40 cellular contexts compared by ENCODE assay signal in the genomic region with DNA sequence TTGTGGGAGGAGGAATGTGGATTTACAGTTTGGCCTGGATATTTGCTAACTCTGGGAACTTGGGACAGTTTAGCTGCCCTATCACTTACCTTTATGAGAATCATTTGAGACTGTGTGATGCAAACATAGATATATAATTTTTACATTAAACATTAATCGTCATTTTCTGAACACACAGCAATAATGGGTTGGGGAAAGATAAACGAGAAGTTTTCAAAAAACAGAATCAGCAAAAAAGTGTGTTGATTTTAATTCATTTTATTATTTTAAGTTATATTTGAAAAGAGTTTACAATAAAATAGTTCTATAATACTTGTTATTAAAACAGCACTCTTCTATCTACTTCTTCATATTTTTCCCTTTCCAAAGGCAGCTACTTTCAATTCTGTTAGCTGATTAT.
"Had no signal": no experiment of that assay in that cellular context is flagged by ENCODE, and none has a peak within 500 bp of the region (broad histone marks: within the 10 kb centered on the region; RNA-seq: fewer than 3 reads in every experiment).

No MANE protein-coding gene starts in this region.

- H3K4me1 Mint-ChIP-seq: activated naive CD4-positive, alpha-beta T cell treated with anti-CD3 and anti-CD28 coated beads, Interleukin-2, amount 10 ng/mL, durations not matched to agents 7 days and 5 days; activated naive CD4-positive, alpha-beta T cell treated with anti-CD3 and anti-CD28 coated beads, Interleukin-2, amount 50 U/mL, for 24 hours; activated naive CD8-positive, alpha-beta T cell treated with anti-CD3 and anti-CD28 coated beads for 36 hours; activated naive CD8-positive, alpha-beta T cell treated with anti-CD3 and anti-CD28 coated beads, Interleukin-2, amount 10 ng/mL, durations not matched to agents 7 days and 5 days; activated naive CD8-positive, alpha-beta T cell treated with anti-CD3 and anti-CD28 coated beads, Interleukin-2, amount 50 U/mL, for 24 hours; activated T-helper 17 cell treated with anti-CD3 and anti-CD28 coated beads, Interleukin-2, amount 50 U/mL, for 72 hours; central memory CD8-positive, alpha-beta T cell had no signal

- H3K27ac Mint-ChIP-seq: activated naive CD4-positive, alpha-beta T cell treated with anti-CD3 and anti-CD28 coated beads for 36 hours; activated naive CD4-positive, alpha-beta T cell treated with anti-CD3 and anti-CD28 coated beads, Interleukin-2, amount 10 ng/mL, durations not matched to agents 7 days and 5 days; activated naive CD4-positive, alpha-beta T cell treated with anti-CD3 and anti-CD28 coated beads, Interleukin-2, amount 50 U/mL, for 24 hours; activated naive CD4-positive, alpha-beta T cell treated with anti-CD3 and anti-CD28 coated beads, Interleukin-2, amount 50 U/mL, for 72 hours; activated naive CD8-positive, alpha-beta T cell; activated naive CD8-positive, alpha-beta T cell treated with anti-CD3 and anti-CD28 coated beads for 36 hours; activated naive CD8-positive, alpha-beta T cell treated with anti-CD3 and anti-CD28 coated beads, Interleukin-2, amount 10 ng/mL, durations not matched to agents 7 days and 5 days; activated naive CD8-positive, alpha-beta T cell treated with anti-CD3 and anti-CD28 coated beads, Interleukin-2, amount 50 U/mL, for 24 hours; activated T-cell treated with anti-CD3 and anti-CD28 coated beads, Interleukin-2, amount 50 U/mL, for 24 hours; activated T-cell treated with anti-CD3 and anti-CD28 coated beads, Interleukin-2, amount 50 U/mL, for 72 hours; activated T-helper 1 cell treated with anti-CD3 and anti-CD28 coated beads, Interleukin-12 subunit alpha, Interleukin-12 subunit beta, Interleukin-2, Interleukin-4 antibody, amounts not matched to agents 30 ng/mL and 10 ng/mL and 1 ng/mL, durations not matched to agents 14 hours and 24 hours and 36 hours; activated T-helper 17 cell treated with anti-CD3 and anti-CD28 coated beads, Interleukin-2, amount 50 U/mL, for 72 hours; activated T-helper 2 cell treated with anti-CD3 and anti-CD28 coated beads, Interferon-gamma antibody, Interleukin-2, Interleukin-4, amounts not matched to agents 10 μg/mL and 5 μg/mL and 100 μg/mL, durations not matched to agents 14 hours and 24 hours and 36 hours; brain had no signal

- H3K27me3 Mint-ChIP-seq: activated naive CD4-positive, alpha-beta T cell treated with anti-CD3 and anti-CD28 coated beads, Interleukin-2, amount 10 ng/mL, durations not matched to agents 7 days and 5 days; activated naive CD4-positive, alpha-beta T cell treated with anti-CD3 and anti-CD28 coated beads, Interleukin-2, amount 50 U/mL, for 24 hours; activated naive CD8-positive, alpha-beta T cell; activated naive CD8-positive, alpha-beta T cell treated with anti-CD3 and anti-CD28 coated beads for 36 hours; activated naive CD8-positive, alpha-beta T cell treated with anti-CD3 and anti-CD28 coated beads, Interleukin-2, amount 10 ng/mL, durations not matched to agents 7 days and 5 days; activated naive CD8-positive, alpha-beta T cell treated with anti-CD3 and anti-CD28 coated beads, Interleukin-2, amount 50 U/mL, for 24 hours; activated T-cell treated with anti-CD3 and anti-CD28 coated beads, Interleukin-2, amount 50 U/mL, for 24 hours; activated T-helper 17 cell treated with anti-CD3 and anti-CD28 coated beads, Interleukin-2, amount 50 U/mL, for 72 hours; brain; central memory CD8-positive, alpha-beta T cell had no signal

- H3K4me3 Mint-ChIP-seq: activated naive CD4-positive, alpha-beta T cell treated with anti-CD3 and anti-CD28 coated beads for 36 hours; activated naive CD4-positive, alpha-beta T cell treated with anti-CD3 and anti-CD28 coated beads, Interleukin-2, amount 10 ng/mL, durations not matched to agents 7 days and 5 days; activated naive CD4-positive, alpha-beta T cell treated with anti-CD3 and anti-CD28 coated beads, Interleukin-2, amount 50 U/mL, for 24 hours; activated naive CD8-positive, alpha-beta T cell; activated naive CD8-positive, alpha-beta T cell treated with anti-CD3 and anti-CD28 coated beads for 36 hours; activated naive CD8-positive, alpha-beta T cell treated with anti-CD3 and anti-CD28 coated beads, Interleukin-2, amount 10 ng/mL, durations not matched to agents 7 days and 5 days; activated naive CD8-positive, alpha-beta T cell treated with anti-CD3 and anti-CD28 coated beads, Interleukin-2, amount 50 U/mL, for 24 hours; activated T-cell treated with anti-CD3 and anti-CD28 coated beads, Interleukin-2, amount 50 U/mL, for 24 hours; activated T-cell treated with anti-CD3 and anti-CD28 coated beads, Interleukin-2, amount 50 U/mL, for 4 hours; activated T-cell treated with anti-CD3 and anti-CD28 coated beads, Interleukin-2, amount 50 U/mL, for 72 hours; activated T-helper 1 cell treated with anti-CD3 and anti-CD28 coated beads, Interleukin-12 subunit alpha, Interleukin-12 subunit beta, Interleukin-2, Interleukin-4 antibody, amounts not matched to agents 30 ng/mL and 10 ng/mL and 1 ng/mL, durations not matched to agents 14 hours and 24 hours and 36 hours; activated T-helper 17 cell treated with anti-CD3 and anti-CD28 coated beads, Interleukin-2, amount 50 U/mL, for 72 hours; brain; central memory CD8-positive, alpha-beta T cell had no signal

- H3K9me3 ChIP-seq: adrenal gland, ascending aorta, body of pancreas, breast epithelium had no signal

- H3K9me3 Mint-ChIP-seq: activated T-helper 2 cell treated with anti-CD3 and anti-CD28 coated beads, Interferon-gamma antibody, Interleukin-2, Interleukin-4, amounts not matched to agents 10 μg/mL and 5 μg/mL and 100 μg/mL, durations not matched to agents 14 hours and 24 hours and 36 hours had no signal

- H3K4me1 ChIP-seq: adrenal gland, ascending aorta, body of pancreas, breast epithelium had no signal

- H3K4me3 ChIP-seq: adrenal gland, ascending aorta, body of pancreas, breast epithelium, cardiac muscle cell had no signal

- H3K27me3 ChIP-seq: adrenal gland, ascending aorta, body of pancreas, brain microvascular endothelial cell, breast epithelium, cardiac muscle cell had no signal

- DNase-seq: activated effector memory CD4-positive, alpha-beta T cell treated with anti-CD3 and anti-CD28 coated beads, Interleukin-2, amount 50 U/mL, for 16 hours; activated effector memory CD4-positive, alpha-beta T cell treated with Interleukin-2 at 50 U/mL for 16 hours; activated gamma-delta T cell; activated gamma-delta T cell treated with Interleukin-2 at 50 U/mL for 16 hours; activated naive CD4-positive, alpha-beta T cell; activated naive CD4-positive, alpha-beta T cell treated with anti-CD3 and anti-CD28 coated beads for 36 hours; activated naive CD4-positive, alpha-beta T cell treated with anti-CD3 and anti-CD28 coated beads, Interleukin-2, amount 10 ng/mL, durations not matched to agents 7 days and 5 days; activated naive CD4-positive, alpha-beta T cell treated with anti-CD3 and anti-CD28 coated beads, Interleukin-2, amount 50 U/mL, for 16 hours; activated naive CD4-positive, alpha-beta T cell treated with Interleukin-2 at 50 U/mL for 16 hours; activated naive CD8-positive, alpha-beta T cell treated with anti-CD3 and anti-CD28 coated beads for 36 hours; activated naive CD8-positive, alpha-beta T cell treated with anti-CD3 and anti-CD28 coated beads, Interleukin-2, amount 10 ng/mL, durations not matched to agents 7 days and 5 days; activated naive CD8-positive, alpha-beta T cell treated with anti-CD3 and anti-CD28 coated beads, Interleukin-2, amount 50 U/mL, for 24 hours; activated T-cell treated with anti-CD3 and anti-CD28 coated beads, Interleukin-2, amount 50 U/mL, for 1 hour; activated T-cell treated with anti-CD3 and anti-CD28 coated beads, Interleukin-2, amount 50 U/mL, for 24 hours; activated T-cell treated with anti-CD3 and anti-CD28 coated beads, Interleukin-2, amount 50 U/mL, for 4 hours; activated T-cell treated with anti-CD3 and anti-CD28 coated beads, Interleukin-2, amount 50 U/mL, for 48 hours; activated T-cell treated with anti-CD3 and anti-CD28 coated beads, Interleukin-2, amount 50 U/mL, for 72 hours; adrenal gland; amniotic stem cell; amygdala; anterior cingulate cortex; aorta; body of pancreas; brain microvascular endothelial cell; caudate nucleus; central memory CD4-positive, alpha-beta T cell; cerebellar nuclear complex had no signal

- H3K36me3 ChIP-seq: adrenal gland, ascending aorta, brain microvascular endothelial cell, breast epithelium, cardiac muscle cell had no signal

- ATAC-seq: activated naive CD4-positive, alpha-beta T cell treated with anti-CD3 and anti-CD28 coated beads, Interleukin-2, amount 50 U/mL, for 72 hours; activated naive CD8-positive, alpha-beta T cell treated with anti-CD3 and anti-CD28 coated beads, Interleukin-2, amount 50 U/mL, for 24 hours; activated T-cell treated with anti-CD3 and anti-CD28 coated beads, Interleukin-2, amount 50 U/mL, for 4 hours; activated T-cell treated with anti-CD3 and anti-CD28 coated beads, Interleukin-2, amount 50 U/mL, for 72 hours; activated T-helper 17 cell treated with anti-CD3 and anti-CD28 coated beads, Interleukin-2, amount 50 U/mL, for 72 hours; body of pancreas had no signal

- H3K36me3 Mint-ChIP-seq: activated naive CD4-positive, alpha-beta T cell treated with anti-CD3 and anti-CD28 coated beads, Interleukin-2, amount 10 ng/mL, durations not matched to agents 7 days and 5 days; activated naive CD4-positive, alpha-beta T cell treated with anti-CD3 and anti-CD28 coated beads, Interleukin-2, amount 50 U/mL, for 24 hours; activated naive CD4-positive, alpha-beta T cell treated with anti-CD3 and anti-CD28 coated beads, Interleukin-2, amount 50 U/mL, for 72 hours; activated naive CD8-positive, alpha-beta T cell; activated naive CD8-positive, alpha-beta T cell treated with anti-CD3 and anti-CD28 coated beads for 36 hours; activated naive CD8-positive, alpha-beta T cell treated with anti-CD3 and anti-CD28 coated beads, Interleukin-2, amount 10 ng/mL, durations not matched to agents 7 days and 5 days; brain had no signal

- FAIRE-seq: astrocyte, bronchial epithelial cell had no signal

- H3K27ac ChIP-seq: adrenal gland, ascending aorta, body of pancreas, brain microvascular endothelial cell, breast epithelium, cardiac muscle cell had no signal
